In genomic region chr1:73901656-73902276, GRCh38 we compare ENCODE assay signal across 29 cellular contexts.
DNase-seq lines count a peak whose midpoint lies in the region; ATAC-seq and TF ChIP-seq lines count a peak whose summit lies in the region.
"Had no signal": no experiment of that assay in that cellular context is flagged by ENCODE, and none has a peak within 500 bp of the region (broad histone marks: within the 10 kb centered on the region; RNA-seq: fewer than 3 reads in every experiment).

No MANE protein-coding gene starts in this region.

- peak overlapping the region; percentile 69 for H3K27ac ChIP-seq in neural cell (ENCODE audit: low read length)
- H3K27ac ChIP-seq: A549, adrenal gland, body of pancreas, prostate gland, right lobe of liver, spleen, testis had no signal

- no peak overlapping the region for H3K4me2 ChIP-seq in neural cell (ENCODE audit: low read length)
- H3K4me2 ChIP-seq: A549 had no signal

- no peaks in the 10 kb centered on the region for H3K79me2 ChIP-seq in neural cell (replicated peaks; ENCODE audit: insufficient read depth, low read length)

- no peak overlapping the region for H2AFZ ChIP-seq in neural cell (ENCODE audit: low read depth, low read length)

- H3K4me3 ChIP-seq in neural cell (ENCODE audit: low read length), result peak overlapping the region; percentile 14
- H3K4me3 ChIP-seq: A549, adrenal gland, body of pancreas, prostate gland, right lobe of liver, spleen, testis had no signal

- peak; percentile 97 for TF ChIP-seq EP300 in neural cell (conservative IDR thresholded peaks at IDR 0.05; ENCODE audit: poor library complexity, severe bottlenecking)

- peak; percentile 42 for ATAC-seq in GM18517 (IDR thresholded peaks at IDR 0.05; ENCODE audit: unreplicated experiment)
- ATAC-seq in HG02938 (IDR thresholded peaks at IDR 0.05; ENCODE audit: unreplicated experiment), result peak; percentile 47
- ATAC-seq in left cardiac atrium, result no peak
- ATAC-seq: A549; activated T-helper 17 cell treated with anti-CD3 and anti-CD28 coated beads, Interleukin-2, amount 50 U/mL, for 72 hours; body of pancreas; left ventricle myocardium superior; right lobe of liver; stimulated activated naive CD8-positive, alpha-beta T cell treated with anti-CD3 and anti-CD28 coated beads, Interleukin-15, Interleukin-2, amounts not matched to agents 100 U/mL and 50 U/mL, for 24 hours had no signal

- no peaks in the 10 kb centered on the region for H4K20me1 ChIP-seq in neural cell (ENCODE audit: insufficient read depth)

- no peak for TF ChIP-seq CTCF in neural cell (IDR thresholded peaks at IDR 0.05; ENCODE audit: poor library complexity, severe bottlenecking)

- intact Hi-C loops in left cardiac atrium (cut with DNase I), result no loop called here

- no peaks in the 10 kb centered on the region for H3K27me3 ChIP-seq in neural cell (ENCODE audit: insufficient read depth, low read depth, low read length)
- H3K27me3 ChIP-seq: adrenal gland, body of pancreas, right lobe of liver, spleen, testis had no signal

- DNase-seq in NCI-H526 (lab: John Stamatoyannopoulos, UW), result peak; percentile 92
- DNase-seq in left cardiac atrium, result no peak
- no peak for DNase-seq in ACHN
- no peak for DNase-seq in islet precursor cell
- DNase-seq in HuH-7 (ENCODE audit: low spot score), result no peak
- DNase-seq: activated naive CD4-positive, alpha-beta T cell treated with anti-CD3 and anti-CD28 coated beads, Interleukin-2, amount 10 ng/mL, durations not matched to agents 7 days and 5 days; adrenal gland; AML-193; body of pancreas; CD4-positive, alpha-beta T cell; GOT3; HFFc6; left ventricle myocardium superior; mesendoderm; NCI-H1092 treated with DMSO at 0.1 percent for 48 hours; NCI-H1694 treated with DMSO at 0.1 percent for 48 hours; nucleus accumbens; right lobe of liver; SHP77 treated with DMSO at 0.1 percent for 48 hours; spleen; stimulated activated CD4-positive, alpha-beta T cell treated with anti-CD3 and anti-CD28 coated beads, Interleukin-2, amount 100 ng/mL, for 24 hours; stimulated activated naive CD8-positive, alpha-beta T cell treated with anti-CD3 and anti-CD28 coated beads, Interleukin-15, Interleukin-2, amounts not matched to agents 100 U/mL and 50 U/mL, for 24 hours; testis had no signal

- TF ChIP-seq RAD21 in neural cell (conservative IDR thresholded peaks at IDR 0.05), result no peak

- no peaks in the 10 kb centered on the region for H3K9me3 ChIP-seq in neural cell (ENCODE audit: low read length)
- H3K9me3 ChIP-seq: A549, adrenal gland, body of pancreas, prostate gland, right lobe of liver, spleen, testis had no signal

- in situ Hi-C loops in ACHN (cut with HindIII; ENCODE audit: low pct_ligation_motif_present, low pct_unique_long_range_greater_than_20kb, low sequenced_read_pairs), result no loop called here

- no peaks in the 10 kb centered on the region for H3F3A ChIP-seq in neural cell (ENCODE audit: insufficient read depth, low read length, poor library complexity, severe bottlenecking)

- H3K36me3 ChIP-seq in neural cell (ENCODE audit: insufficient read depth, low read length), result no peaks in the 10 kb centered on the region
- H3K36me3 ChIP-seq: adrenal gland, prostate gland, right lobe of liver, spleen had no signal

- no peaks in the 10 kb centered on the region for H3K9me2 ChIP-seq in neural cell (ENCODE audit: insufficient read depth, low read length)

- no peak overlapping the region for H3K9ac ChIP-seq in neural cell (ENCODE audit: low read length)

TF ChIP-seq in neural cell, 6 proteins besides CTCF, POLR2A, EP300 and RAD21:
- TF ChIP-seq POLR2AphosphoS5 (IDR thresholded peaks at IDR 0.05), result peak; percentile 74
- no peak for TF ChIP-seq MXI1 (conservative IDR thresholded peaks at IDR 0.05; ENCODE audit: poor library complexity, severe bottlenecking)
- TF ChIP-seq TAF1 (IDR thresholded peaks at IDR 0.05; ENCODE audit: low read depth), result no peak
- TF ChIP-seq SMC3 (conservative IDR thresholded peaks at IDR 0.05; ENCODE audit: poor library complexity), result no peak
- TF ChIP-seq, protein P1, sequence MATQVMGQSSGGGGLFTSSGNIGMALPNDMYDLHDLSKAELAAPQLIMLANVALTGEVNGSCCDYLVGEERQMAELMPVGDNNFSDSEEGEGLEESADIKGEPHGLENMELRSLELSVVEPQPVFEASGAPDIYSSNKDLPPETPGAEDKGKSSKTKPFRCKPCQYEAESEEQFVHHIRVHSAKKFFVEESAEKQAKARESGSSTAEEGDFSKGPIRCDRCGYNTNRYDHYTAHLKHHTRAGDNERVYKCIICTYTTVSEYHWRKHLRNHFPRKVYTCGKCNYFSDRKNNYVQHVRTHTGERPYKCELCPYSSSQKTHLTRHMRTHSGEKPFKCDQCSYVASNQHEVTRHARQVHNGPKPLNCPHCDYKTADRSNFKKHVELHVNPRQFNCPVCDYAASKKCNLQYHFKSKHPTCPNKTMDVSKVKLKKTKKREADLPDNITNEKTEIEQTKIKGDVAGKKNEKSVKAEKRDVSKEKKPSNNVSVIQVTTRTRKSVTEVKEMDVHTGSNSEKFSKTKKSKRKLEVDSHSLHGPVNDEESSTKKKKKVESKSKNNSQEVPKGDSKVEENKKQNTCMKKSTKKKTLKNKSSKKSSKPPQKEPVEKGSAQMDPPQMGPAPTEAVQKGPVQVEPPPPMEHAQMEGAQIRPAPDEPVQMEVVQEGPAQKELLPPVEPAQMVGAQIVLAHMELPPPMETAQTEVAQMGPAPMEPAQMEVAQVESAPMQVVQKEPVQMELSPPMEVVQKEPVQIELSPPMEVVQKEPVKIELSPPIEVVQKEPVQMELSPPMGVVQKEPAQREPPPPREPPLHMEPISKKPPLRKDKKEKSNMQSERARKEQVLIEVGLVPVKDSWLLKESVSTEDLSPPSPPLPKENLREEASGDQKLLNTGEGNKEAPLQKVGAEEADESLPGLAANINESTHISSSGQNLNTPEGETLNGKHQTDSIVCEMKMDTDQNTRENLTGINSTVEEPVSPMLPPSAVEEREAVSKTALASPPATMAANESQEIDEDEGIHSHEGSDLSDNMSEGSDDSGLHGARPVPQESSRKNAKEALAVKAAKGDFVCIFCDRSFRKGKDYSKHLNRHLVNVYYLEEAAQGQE (IDR thresholded peaks at IDR 0.05; ENCODE audit: borderline replicate concordance), result peak; percentile 64
- no peak for TF ChIP-seq EZH2 (IDR thresholded peaks at IDR 0.05; ENCODE audit: borderline replicate concordance, insufficient read depth, low read length, poor library complexity, severe bottlenecking)

Comparison
In these comparisons a context has a peak if more than half of its experiments do, and no peak if none do; other contexts are left out.
1. ATAC-seq: peak in GM18517 (single experiment) and HG02938 (single experiment); none in left cardiac atrium (0 of 2).
2. DNase-seq: peak in NCI-H526 (2 of 2); none in left cardiac atrium (single experiment), ACHN (single experiment), islet precursor cell (single experiment) and HuH-7 (single experiment).